ENCODE assay signal across 20 cellular contexts in genomic region chr5:151555760-151556576, GRCh38. TPM values are rescaled to one million over a fixed set of nuclear protein-coding genes. Genes with fewer than 3 reads are reported as not detected.
"Had no signal": no experiment of that assay in that cellular context is flagged by ENCODE, and none has a peak within 500 bp of the region (broad histone marks: within the 10 kb centered on the region; RNA-seq: fewer than 3 reads in every experiment).

No MANE protein-coding gene starts in this region.

- H3K4me1 Mint-ChIP-seq: activated naive CD8-positive, alpha-beta T cell treated with anti-CD3 and anti-CD28 coated beads, Interleukin-2, amount 10 ng/mL, durations not matched to agents 7 days and 5 days had no signal

- H3K27me3 ChIP-seq: sigmoid colon, testis, vagina had no signal

- H3K27me3 Mint-ChIP-seq: activated CD4-positive, alpha-beta memory T cell treated with anti-CD3 and anti-CD28 coated beads for 36 hours; activated naive CD8-positive, alpha-beta T cell treated with anti-CD3 and anti-CD28 coated beads, Interleukin-2, amount 10 ng/mL, durations not matched to agents 7 days and 5 days; type B pancreatic cell had no signal

- H3K4me3 ChIP-seq: cardiac muscle cell, lower lobe of right lung, sigmoid colon, smooth muscle cell, testis, vagina had no signal

- H3K4me3 Mint-ChIP-seq: activated CD4-positive, alpha-beta memory T cell treated with anti-CD3 and anti-CD28 coated beads for 36 hours; activated naive CD8-positive, alpha-beta T cell treated with anti-CD3 and anti-CD28 coated beads, Interleukin-2, amount 10 ng/mL, durations not matched to agents 7 days and 5 days; naive thymus-derived CD8-positive, alpha-beta T cell; type B pancreatic cell had no signal

- DNase-seq: activated CD4-positive, alpha-beta memory T cell treated with anti-CD3 and anti-CD28 coated beads for 36 hours; activated CD4-positive, alpha-beta T cell treated with anti-CD3 and anti-CD28 coated beads for 48 hours; activated naive CD4-positive, alpha-beta T cell treated with Interleukin-2 at 50 U/mL for 16 hours; activated naive CD8-positive, alpha-beta T cell treated with anti-CD3 and anti-CD28 coated beads, Interleukin-2, amount 10 ng/mL, durations not matched to agents 7 days and 5 days; activated T-cell treated with anti-CD3 and anti-CD28 coated beads, Interleukin-2, amount 50 U/mL, for 48 hours; foreskin fibroblast; kidney; lower lobe of right lung; naive thymus-derived CD8-positive, alpha-beta T cell; retina; sigmoid colon; stimulated activated CD4-positive, alpha-beta T cell treated with anti-CD3 and anti-CD28 coated beads, Interleukin-2, amount 100 ng/mL, for 48 hours; stimulated activated CD8-positive, alpha-beta memory T cell treated with anti-CD3 and anti-CD28 coated beads, Interleukin-4, amount 100 ng/mL, for 48 hours; stimulated activated naive CD4-positive, alpha-beta T cell; testis had no signal

- ATAC-seq: naive thymus-derived CD8-positive, alpha-beta T cell had no signal

- H3K9me3 Mint-ChIP-seq: activated CD4-positive, alpha-beta memory T cell treated with anti-CD3 and anti-CD28 coated beads for 36 hours; activated naive CD8-positive, alpha-beta T cell treated with anti-CD3 and anti-CD28 coated beads, Interleukin-2, amount 10 ng/mL, durations not matched to agents 7 days and 5 days; naive thymus-derived CD8-positive, alpha-beta T cell; type B pancreatic cell had no signal

- H3K9me3 ChIP-seq: lower lobe of right lung, sigmoid colon, testis, vagina had no signal

- H3K27ac Mint-ChIP-seq: activated CD4-positive, alpha-beta memory T cell treated with anti-CD3 and anti-CD28 coated beads for 36 hours; activated naive CD8-positive, alpha-beta T cell treated with anti-CD3 and anti-CD28 coated beads, Interleukin-2, amount 10 ng/mL, durations not matched to agents 7 days and 5 days; progenitor cell of endocrine pancreas; type B pancreatic cell had no signal

- H3K36me3 ChIP-seq: cardiac muscle cell, lower lobe of right lung, sigmoid colon had no signal

- H3K4me1 ChIP-seq: lower lobe of right lung, testis, vagina had no signal

- H3K27ac ChIP-seq: cardiac muscle cell, lower lobe of right lung, sigmoid colon, testis, vagina had no signal

- H3K36me3 Mint-ChIP-seq: activated CD4-positive, alpha-beta memory T cell treated with anti-CD3 and anti-CD28 coated beads for 36 hours; activated naive CD8-positive, alpha-beta T cell treated with anti-CD3 and anti-CD28 coated beads, Interleukin-2, amount 10 ng/mL, durations not matched to agents 7 days and 5 days; naive thymus-derived CD8-positive, alpha-beta T cell; type B pancreatic cell had no signal

RNA-seq across cellular contexts. Expression of gene FAT2, which starts 35.2 kb away (rescaled TPM):
- total RNA-seq: activated CD4-positive, alpha-beta memory T cell treated with anti-CD3 and anti-CD28 coated beads for 36 hours; activated naive CD8-positive, alpha-beta T cell treated with anti-CD3 and anti-CD28 coated beads, Interleukin-2, amount 10 ng/mL, durations not matched to agents 7 days and 5 days; naive thymus-derived CD8-positive, alpha-beta T cell; sigmoid colon had no signal
